ENCODE assay signal across 15 cellular contexts in genomic region chr21:36337099-36337509, GRCh38. TPM values are rescaled to one million over a fixed set of nuclear protein-coding genes. Genes with fewer than 3 reads are reported as not detected.
DNase-seq lines count a peak whose midpoint lies in the region; ATAC-seq and TF ChIP-seq lines count a peak whose summit lies in the region.
"Had no signal": no experiment of that assay in that cellular context is flagged by ENCODE, and none has a peak within 500 bp of the region (broad histone marks: within the 10 kb centered on the region; RNA-seq: fewer than 3 reads in every experiment).

No MANE protein-coding gene starts in this region.

- H3K36me3 Mint-ChIP-seq in T-helper 2 cell treated with Interferon-gamma antibody and Interleukin-4, amounts not matched to agents 5 μg/mL and 100 μg/mL, for 36 hours (ENCODE audit: low read depth) = peaks cover 48% of the 10 kb centered on the region

- H3K27ac Mint-ChIP-seq in T-helper 2 cell treated with Interferon-gamma antibody and Interleukin-4, amounts not matched to agents 5 μg/mL and 100 μg/mL, for 36 hours = no peak overlapping the region

- DNase-seq in ELR (ENCODE audit: low read depth) (peak; percentile 81), RWPE1 (ENCODE audit: low spot score) (peak; percentile 91), fibroblast of lung (ENCODE audit: low read depth in 2 of 2) (peak; percentile 58 to 68), prostate gland (ENCODE audit: low spot score) (peak; percentile 37), substantia nigra (lab: John Stamatoyannopoulos, UW) (no peak)
- DNase-seq in T-helper 2 cell treated with Interferon-gamma antibody and Interleukin-4, amounts not matched to agents 5 μg/mL and 100 μg/mL, for 36 hours (ENCODE audit: low spot score) = no peak
- DNase-seq: activated CD4-positive, CD25-positive, alpha-beta regulatory T cell treated with anti-CD3 and anti-CD28 coated beads, Interleukin-2, amount 50 U/mL, for 72 hours; heart right ventricle; NCI-H1105; NCI-H774; stimulated activated CD4-positive, alpha-beta T cell treated with anti-CD3 and anti-CD28 coated beads, Interleukin-2, amount 100 ng/mL, for 48 hours; stomach had no signal

- no peak for ATAC-seq in GM21381 (IDR thresholded peaks at IDR 0.05; ENCODE audit: unreplicated experiment)
- ATAC-seq in GM21423 (IDR thresholded peaks at IDR 0.05; ENCODE audit: unreplicated experiment) = no peak

- H3K36me3 ChIP-seq in fibroblast of lung (ENCODE audit: control insufficient read depth, insufficient read depth, low read length) (peaks cover 2% of the 10 kb centered on the region), prostate gland (peaks cover 0 to 4% of the 10 kb centered on the region in 2 donors)

- intact Hi-C loops in prostate gland (cut with DNase I) = no loop called here

- peaks cover 7% of the 10 kb centered on the region for H3K4me1 Mint-ChIP-seq in T-helper 2 cell treated with Interferon-gamma antibody and Interleukin-4, amounts not matched to agents 5 μg/mL and 100 μg/mL, for 36 hours (ENCODE audit: low read depth)

- no peak overlapping the region for H3K4me3 ChIP-seq in fibroblast of lung (replicated peaks in 1 of 4; ENCODE audit: control extremely low read depth in 1 of 4, insufficient read depth in 1 of 4, low read depth in 3 of 4, low read length in 4 of 4)
- no peak overlapping the region for H3K4me3 ChIP-seq in prostate gland
- H3K4me3 ChIP-seq: heart right ventricle, lung, stomach had no signal

- CTCF ChIA-PET in RWPE1 (lab: Yijun Ruan, JAX) = no interaction called here

- H3K9me3 ChIP-seq in fibroblast of lung (ENCODE audit: control insufficient read depth, insufficient read depth, low read depth, low read length) (no peaks in the 10 kb centered on the region), prostate gland (no peaks in the 10 kb centered on the region)
- H3K9me3 ChIP-seq: heart right ventricle, stomach had no signal

- no peaks in the 10 kb centered on the region for H3K9me3 Mint-ChIP-seq in T-helper 2 cell treated with Interferon-gamma antibody and Interleukin-4, amounts not matched to agents 5 μg/mL and 100 μg/mL, for 36 hours

- no peak for TF ChIP-seq CTCF in RWPE1 (conservative IDR thresholded peaks at IDR 0.05; ENCODE audit: low read depth)
- TF ChIP-seq CTCF in fibroblast of lung (conservative IDR thresholded peaks at IDR 0.05 in 1 of 2, IDR thresholded peaks at IDR 0.05 in 1 of 2; ENCODE audit: low read depth in 1 of 2, low read length in 2 of 2) = no peak
- TF ChIP-seq CTCF in prostate gland (IDR thresholded peaks at IDR 0.05) = no peak

- H3K4me3 Mint-ChIP-seq in T-helper 2 cell treated with Interferon-gamma antibody and Interleukin-4, amounts not matched to agents 5 μg/mL and 100 μg/mL, for 36 hours = no peak overlapping the region

- H3K79me2 ChIP-seq in fibroblast of lung (ENCODE audit: control insufficient read depth, insufficient read depth, low read length) = peaks cover 24% of the 10 kb centered on the region

- H3K27me3 ChIP-seq in fibroblast of lung (ENCODE audit: control insufficient read depth, insufficient read depth, low read length) (no peaks in the 10 kb centered on the region), prostate gland (replicated peaks; ENCODE audit: insufficient read depth) (no peaks in the 10 kb centered on the region)
- H3K27me3 ChIP-seq: heart right ventricle, stomach had no signal

- H4K20me1 ChIP-seq in fibroblast of lung (ENCODE audit: control insufficient read depth, extremely low read depth, insufficient read depth, low read length) = no peaks in the 10 kb centered on the region

- peak overlapping the region; percentile 27 for H3K4me2 ChIP-seq in fibroblast of lung (ENCODE audit: extremely low read depth, insufficient read depth, low read length)

- POLR2A ChIA-PET in RWPE1 (lab: Yijun Ruan, JAX; ENCODE audit: low non-redundant PET) = interaction anchor here (0.6 to 0.8 kb wide), 2 partner anchors 17 to 22 kb away, joined by 5 to 7 read pairs; partner anchors contain the start of gene MORC3

- 45% methylated on average over 3 of the region's 3 CpGs for WGBS in prostate gland

- no peak overlapping the region for H3K9ac ChIP-seq in fibroblast of lung (ENCODE audit: insufficient read depth, low read length)

- no peak overlapping the region for H2AFZ ChIP-seq in fibroblast of lung (ENCODE audit: low read length)

- H3K4me1 ChIP-seq in fibroblast of lung (ENCODE audit: control insufficient read depth, extremely low read depth, insufficient read depth, low read length) (peaks cover 5% of the 10 kb centered on the region), prostate gland (replicated peaks) (no peaks in the 10 kb centered on the region)

- no peak overlapping the region for H3K27ac ChIP-seq in RWPE1
- H3K27ac ChIP-seq in fibroblast of lung (ENCODE audit: insufficient read depth, low read length) = peak overlapping the region; percentile 40
- H3K27ac ChIP-seq in prostate gland = no peak overlapping the region
- H3K27ac ChIP-seq in substantia nigra (ENCODE audit: low read depth, low read length, poor library complexity, severe bottlenecking) = no peak overlapping the region
- H3K27ac ChIP-seq: stomach had no signal

- TF ChIP-seq POLR2A in prostate gland (IDR thresholded peaks at IDR 0.05) = no peak

- H3K27me3 Mint-ChIP-seq in T-helper 2 cell treated with Interferon-gamma antibody and Interleukin-4, amounts not matched to agents 5 μg/mL and 100 μg/mL, for 36 hours (ENCODE audit: low read depth) = no peaks in the 10 kb centered on the region

RNA-seq across cellular contexts. Expression of gene MORC3, which starts 17.1 kb away (rescaled TPM):
- total RNA-seq in fibroblast of lung = 48.5 and 51.7 TPM in 2 replicates
- 20.3 and 24.4 TPM in 2 replicates for polyA plus RNA-seq in fibroblast of lung
- 9.8 and 11.4 TPM in 2 replicates for polyA plus RNA-seq in fibroblast of lung (2012)
- 0.96 and 2.4 TPM in 2 replicates for polyA minus RNA-seq in fibroblast of lung (ENCODE audit: low replicate concordance)
- 10 to 100 TPM; 34.8 to 42.0 TPM for total RNA-seq in prostate gland

RNA-seq across cellular contexts. Expression of gene CHAF1B, which starts 48.1 kb away (rescaled TPM):
- total RNA-seq in fibroblast of lung = 0.99 and 1.0 TPM in 2 replicates
- polyA plus RNA-seq in fibroblast of lung = 5.2 and 12.4 TPM in 2 replicates
- 4.3 and 8.7 TPM in 2 replicates for polyA plus RNA-seq in fibroblast of lung (2012)
- polyA minus RNA-seq in fibroblast of lung (ENCODE audit: low replicate concordance) = 1.6 and 5.4 TPM in 2 replicates
- total RNA-seq in prostate gland = 1 to 10 TPM; 4.2 to 4.9 TPM

Comparison
In these comparisons a context has a peak if more than half of its experiments do, and no peak if none do; other contexts are left out.
1. DNase-seq: peak in ELR (single experiment), RWPE1 (single experiment), fibroblast of lung (2 of 2) and prostate gland (single experiment); none in T-helper 2 cell treated with Interferon-gamma antibody and Interleukin-4, amounts not matched to agents 5 μg/mL and 100 μg/mL, for 36 hours (single experiment) and substantia nigra (0 of 49).